1 cellular context compared by ENCODE assay signal in the genomic region with DNA sequence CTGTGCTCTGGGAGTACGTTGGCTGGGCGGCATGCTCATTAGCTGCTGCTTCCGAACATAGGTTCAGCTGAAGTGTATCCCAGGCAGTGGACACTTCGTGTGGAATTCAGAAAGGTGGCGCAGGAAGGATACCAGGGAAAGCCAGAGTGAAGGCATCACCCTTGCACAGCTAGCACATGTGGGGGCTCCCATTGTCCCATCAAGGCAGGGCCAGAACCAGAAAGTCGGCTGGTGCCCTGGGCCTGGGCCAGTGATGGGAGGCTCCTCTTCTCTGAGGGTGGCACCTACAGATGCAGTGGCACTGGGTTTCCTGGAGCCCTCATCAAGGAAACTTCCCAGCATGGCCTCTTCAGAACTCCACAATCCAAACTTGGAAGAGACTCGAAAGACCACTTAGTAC.
TF ChIP-seq lines count a peak whose summit lies in the region.

No MANE protein-coding gene starts in this region.

TF ChIP-seq in HepG2, 621 proteins besides CTCF, POLR2A, EP300 and RAD21:
- no peak for TF ChIP-seq ZNF230 (CRISPR knock-in tag; IDR thresholded peaks at IDR 0.05)
- TF ChIP-seq ZNF101 (CRISPR knock-in tag; IDR thresholded peaks at IDR 0.05; ENCODE audit: borderline replicate concordance, low read depth): no peak
- no peak for TF ChIP-seq GTF3A (CRISPR knock-in tag; conservative IDR thresholded peaks at IDR 0.05)
- TF ChIP-seq, protein P1, sequence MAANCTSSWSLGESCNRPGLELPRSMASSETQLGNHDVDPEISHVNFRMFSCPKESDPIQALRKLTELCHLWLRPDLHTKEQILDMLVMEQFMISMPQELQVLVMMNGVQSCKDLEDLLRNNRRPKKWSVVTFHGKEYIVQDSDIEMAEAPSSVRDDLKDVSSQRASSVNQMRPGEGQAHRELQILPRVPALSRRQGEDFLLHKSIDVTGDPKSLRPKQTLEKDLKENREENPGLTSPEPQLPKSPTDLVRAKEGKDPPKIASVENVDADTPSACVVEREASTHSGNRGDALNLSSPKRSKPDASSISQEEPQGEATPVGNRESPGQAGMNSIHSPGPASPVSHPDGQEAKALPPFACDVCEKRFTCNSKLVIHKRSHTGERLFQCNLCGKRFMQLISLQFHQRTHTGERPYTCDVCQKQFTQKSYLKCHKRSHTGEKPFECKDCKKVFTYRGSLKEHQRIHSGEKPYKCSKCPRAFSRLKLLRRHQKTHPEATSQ (CRISPR knock-in tag; IDR thresholded peaks at IDR 0.05; ENCODE audit: borderline replicate concordance): no peak
